ENCODE assay signal across 21 cellular contexts in the genomic region with DNA sequence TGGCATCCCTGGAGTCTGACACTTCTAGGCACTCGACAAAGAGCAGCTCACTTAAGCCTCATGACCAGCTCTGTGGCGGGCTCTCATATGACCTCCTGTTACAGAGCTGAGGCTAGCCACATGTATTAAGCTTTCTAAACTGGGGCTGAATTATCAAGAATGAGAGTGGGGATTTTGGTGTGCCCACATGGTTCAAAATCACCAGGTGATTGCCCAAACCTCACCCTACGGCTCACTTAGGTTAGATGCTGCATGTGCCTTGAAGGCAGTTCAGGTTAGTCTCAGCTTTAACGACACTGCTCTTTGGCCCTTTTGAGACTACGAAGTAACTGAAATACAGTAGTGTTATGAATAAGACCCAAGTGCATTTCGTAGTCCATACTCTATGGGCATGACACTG. TPM values are rescaled to one million over a fixed set of nuclear protein-coding genes. Genes with fewer than 3 reads are reported as not detected.
A peak's percentile ranks its signal among the peaks of the same experiment; 100 is the strongest.
DNase-seq lines count a peak whose midpoint lies in the region; ATAC-seq, FAIRE-seq and TF ChIP-seq lines count a peak whose summit lies in the region.
"Had no signal": no experiment of that assay in that cellular context is flagged by ENCODE, and none has a peak within 500 bp of the region (broad histone marks: within the 10 kb centered on the region; RNA-seq: fewer than 3 reads in every experiment).

No MANE protein-coding gene starts in this region.

- peak; percentile 79 for FAIRE-seq in GM12892 (lab: Jason Lieb, UNC)
- FAIRE-seq: GM19239, RCC 7860 had no signal

- DNase-seq in GM12892 (ENCODE audit: insufficient read length) (no peak), NAMALWA (ENCODE audit: low spot score) (no peak), NCI-H2029 (lab: John Stamatoyannopoulos, UW) (no peak), NCI-H748 (lab: John Stamatoyannopoulos, UW; ENCODE audit: unreplicated experiment) (no peak), DMS79 treated with DMSO at 0.1 percent for 48 hours (lab: John Stamatoyannopoulos, UW) (no peak)
- DNase-seq: activated CD4-positive, alpha-beta T cell treated with anti-CD3 and anti-CD28 coated beads, Interleukin-2, amount 10 ng/mL, durations not matched to agents 7 days and 5 days; activated naive CD8-positive, alpha-beta T cell treated with anti-CD3 and anti-CD28 coated beads for 36 hours; activated T-cell treated with anti-CD3 and anti-CD28 coated beads, Interleukin-2, amount 50 U/mL, for 24 hours; dermis blood vessel endothelial cell; DMS79; erythroblast; H7; MV-4-11; NCI-H748 treated with DMSO at 0.1 percent for 48 hours; substantia nigra had no signal

- ATAC-seq in GM19025 (IDR thresholded peaks at IDR 0.05; ENCODE audit: low read depth, unreplicated experiment) (peak; percentile 65), HG02623 (IDR thresholded peaks at IDR 0.05; ENCODE audit: unreplicated experiment) (peak; percentile 62), HG03108 (IDR thresholded peaks at IDR 0.05; ENCODE audit: unreplicated experiment) (peak; percentile 51)
- ATAC-seq: left lobe of liver had no signal

- TF ChIP-seq POLR2A in GM12892 (IDR thresholded peaks at IDR 0.05; ENCODE audit: low read depth, low read length) = no peak

RNA-seq across cellular contexts. Expression of gene SMIM32, which starts 39.4 kb away (rescaled TPM):
- not detected for polyA plus RNA-seq in GM12892 (2012; ENCODE audit: missing spikeins)
